In genomic region chr1:31675161-31675560, GRCh38 we compare ENCODE assay signal across 1 cellular context.
TF ChIP-seq lines count a peak whose summit lies in the region.

No MANE protein-coding gene starts in this region.

TF ChIP-seq in H1, 55 proteins besides CTCF, POLR2A, EP300 and RAD21:
- TF ChIP-seq JUND (IDR thresholded peaks at IDR 0.05; ENCODE audit: low read length) (no peak), ATF3 (IDR thresholded peaks at IDR 0.05; ENCODE audit: insufficient read depth, low read depth, low read length) (no peak), YY1 (IDR thresholded peaks at IDR 0.05; ENCODE audit: low read depth, low read length) (no peak), RNF2 (IDR thresholded peaks at IDR 0.05; ENCODE audit: borderline replicate concordance, low read depth, low read length, missing control alignments, poor library complexity, severe bottlenecking) (no peak), NANOG (IDR thresholded peaks at IDR 0.05; ENCODE audit: insufficient read depth, low read depth, low read length, poor library complexity, severe bottlenecking) (no peak), KDM4A (IDR thresholded peaks at IDR 0.05; ENCODE audit: low read depth, low read length, severe bottlenecking) (no peak), GTF2F1 (IDR thresholded peaks at IDR 0.05; ENCODE audit: borderline replicate concordance, low read depth, low read length) (no peak), SAP30 (IDR thresholded peaks at IDR 0.05; ENCODE audit: insufficient read depth, insufficient replicate concordance, low read length) (no peak), TAF1 (IDR thresholded peaks at IDR 0.05; ENCODE audit: low read depth, low read length) (no peak), BCL11A (IDR thresholded peaks at IDR 0.05; ENCODE audit: low read depth in 2 of 2, low read length in 2 of 2) (no peak), E2F6 (IDR thresholded peaks at IDR 0.05) (no peak), EGR1 (IDR thresholded peaks at IDR 0.05; ENCODE audit: borderline replicate concordance, low read depth, low read length) (no peak), HDAC2 (IDR thresholded peaks at IDR 0.05; ENCODE audit: borderline replicate concordance in 1 of 2, low read depth in 2 of 2, low read length in 2 of 2) (no peak), SUZ12 (IDR thresholded peaks at IDR 0.05; ENCODE audit: low read length) (no peak), RXRA (IDR thresholded peaks at IDR 0.05; ENCODE audit: insufficient read depth, low read depth, low read length) (no peak)
